1 cellular context compared by ENCODE assay signal in genomic region chr7:144812379-144813283, GRCh38.
TF ChIP-seq lines count a peak whose summit lies in the region.

No MANE protein-coding gene starts in this region.

TF ChIP-seq in SK-N-SH treated with all-trans-retinoic acid at 6 μM for 48 hours, 23 proteins besides CTCF, POLR2A, EP300 and RAD21 (continued from another document):
- TF ChIP-seq ZFP3 (CRISPR knock-in tag; IDR thresholded peaks at IDR 0.05) = no peak
